22 cellular contexts compared by ENCODE assay signal in genomic region chr16:19785512-19786130, GRCh38.
DNase-seq lines count a peak whose midpoint lies in the region; ATAC-seq, FAIRE-seq and TF ChIP-seq lines count a peak whose summit lies in the region.
"Had no signal": no experiment of that assay in that cellular context is flagged by ENCODE, and none has a peak within 500 bp of the region (broad histone marks: within the 10 kb centered on the region; RNA-seq: fewer than 3 reads in every experiment).

No MANE protein-coding gene starts in this region.

- H3K4me1 Mint-ChIP-seq in HFFc6 (ENCODE audit: low read depth) (peaks cover 5% of the 10 kb centered on the region; the same call in 1 of the 2 replicates), brain (peaks cover 44% of the 10 kb centered on the region)
- H3K4me1 Mint-ChIP-seq: activated B cell treated with CpG ODN at 0.5 μM for 24 hours; activated naive CD8-positive, alpha-beta T cell treated with anti-CD3 and anti-CD28 coated beads, Interleukin-2, amount 10 ng/mL, durations not matched to agents 7 days and 5 days had no signal

- no peak overlapping the region for H3K27ac Mint-ChIP-seq in HFFc6
- peak overlapping the region; percentile 33 to 96 (median 74) for H3K27ac Mint-ChIP-seq in brain
- H3K27ac Mint-ChIP-seq: activated B cell treated with CpG ODN at 0.5 μM for 24 hours; activated naive CD8-positive, alpha-beta T cell treated with anti-CD3 and anti-CD28 coated beads, Interleukin-2, amount 10 ng/mL, durations not matched to agents 7 days and 5 days; activated T-helper 1 cell treated with anti-CD3 and anti-CD28 coated beads, Interleukin-12 subunit alpha, Interleukin-12 subunit beta, Interleukin-2, Interleukin-4 antibody, amounts not matched to agents 30 ng/mL and 10 ng/mL and 1 ng/mL, durations not matched to agents 14 hours and 24 hours and 36 hours; T-helper 1 cell treated with Interleukin-12 subunit alpha and Interleukin-12 subunit beta and Interleukin-4 antibody, amounts not matched to agents 30 μg/mL and 1 μg/mL, for 36 hours had no signal

- DNase-seq in HFFc6: no peak
- DNase-seq in left colon: no peak
- no peak for DNase-seq in sciatic nerve (ENCODE audit: low spot score)
- DNase-seq in D721Med (ENCODE audit: insufficient read length, low spot score): no peak
- DNase-seq in stimulated activated naive CD8-positive, alpha-beta T cell treated with anti-CD3 and anti-CD28 coated beads, Interleukin-15, Interleukin-2, amounts not matched to agents 100 U/mL and 50 U/mL, for 24 hours: no peak
- no peak for DNase-seq in OCI-M2 (lab: John Stamatoyannopoulos, UW; ENCODE audit: unreplicated experiment)
- DNase-seq: activated B cell treated with CpG ODN at 0.5 μM for 24 hours; activated naive CD8-positive, alpha-beta T cell treated with anti-CD3 and anti-CD28 coated beads, Interleukin-2, amount 10 ng/mL, durations not matched to agents 7 days and 5 days; cerebellar nuclear complex; COR-L47; foreskin keratinocyte; MV-4-11; NCI-H2029; NCI-H446; Right ventricle myocardium superior; stimulated activated CD4-positive, alpha-beta T cell treated with anti-CD3 and anti-CD28 coated beads, Interleukin-4, amount 100 ng/mL, for 1 hour had no signal

- peak overlapping the region; percentile 58; the same call in 1 of the 2 replicates for H3K4me3 Mint-ChIP-seq in HFFc6
- peak overlapping the region in 1 of 5 experiments; percentile 72 for H3K4me3 Mint-ChIP-seq in brain
- H3K4me3 Mint-ChIP-seq: activated B cell treated with CpG ODN at 0.5 μM for 24 hours; activated naive CD8-positive, alpha-beta T cell treated with anti-CD3 and anti-CD28 coated beads, Interleukin-2, amount 10 ng/mL, durations not matched to agents 7 days and 5 days; activated T-helper 1 cell treated with anti-CD3 and anti-CD28 coated beads, Interleukin-12 subunit alpha, Interleukin-12 subunit beta, Interleukin-2, Interleukin-4 antibody, amounts not matched to agents 30 ng/mL and 10 ng/mL and 1 ng/mL, durations not matched to agents 14 hours and 24 hours and 36 hours; T-helper 1 cell treated with Interleukin-12 subunit alpha and Interleukin-12 subunit beta and Interleukin-4 antibody, amounts not matched to agents 30 μg/mL and 1 μg/mL, for 36 hours had no signal

- H3K9me3 Mint-ChIP-seq in HFFc6 (no peaks in the 10 kb centered on the region), brain (no peaks in the 10 kb centered on the region)
- H3K9me3 Mint-ChIP-seq: activated B cell treated with CpG ODN at 0.5 μM for 24 hours; activated naive CD8-positive, alpha-beta T cell treated with anti-CD3 and anti-CD28 coated beads, Interleukin-2, amount 10 ng/mL, durations not matched to agents 7 days and 5 days; activated T-helper 1 cell treated with anti-CD3 and anti-CD28 coated beads, Interleukin-12 subunit alpha, Interleukin-12 subunit beta, Interleukin-2, Interleukin-4 antibody, amounts not matched to agents 30 ng/mL and 10 ng/mL and 1 ng/mL, durations not matched to agents 14 hours and 24 hours and 36 hours; T-helper 1 cell treated with Interleukin-12 subunit alpha and Interleukin-12 subunit beta and Interleukin-4 antibody, amounts not matched to agents 30 μg/mL and 1 μg/mL, for 36 hours had no signal

- TF ChIP-seq CTCF in HFFc6 (IDR thresholded peaks at IDR 0.05) (no peak), brain (conservative IDR thresholded peaks at IDR 0.05) (no peak), D721Med (IDR thresholded peaks at IDR 0.05; ENCODE audit: insufficient read depth, missing control alignments) (no peak)

- FAIRE-seq in D721Med (lab: Jason Lieb, UNC): no peak
- FAIRE-seq: GM18507, H1 had no signal

- peak; percentile 87 for ATAC-seq in left colon
- peak; percentile 20 for ATAC-seq in sciatic nerve
- no peak for ATAC-seq in GM18520 (IDR thresholded peaks at IDR 0.05; ENCODE audit: unreplicated experiment)
- no peak for ATAC-seq in stimulated activated naive CD8-positive, alpha-beta T cell treated with anti-CD3 and anti-CD28 coated beads, Interleukin-15, Interleukin-2, amounts not matched to agents 100 U/mL and 50 U/mL, for 24 hours
- ATAC-seq: foreskin keratinocyte had no signal

- intact Hi-C loops in left colon (cut with DNase I, micrococcal nuclease) (no loop called here), sciatic nerve (cut with DNase I) (no loop called here)

- H3K27me3 Mint-ChIP-seq in HFFc6 (ENCODE audit: insufficient read depth) (no peaks in the 10 kb centered on the region; the same call in none of the 2 replicates), brain (no peaks in the 10 kb centered on the region)
- H3K27me3 Mint-ChIP-seq: activated B cell treated with CpG ODN at 0.5 μM for 24 hours; activated naive CD8-positive, alpha-beta T cell treated with anti-CD3 and anti-CD28 coated beads, Interleukin-2, amount 10 ng/mL, durations not matched to agents 7 days and 5 days had no signal

- H3K36me3 Mint-ChIP-seq in HFFc6 (ENCODE audit: low read depth) (no peaks in the 10 kb centered on the region), brain (no peaks in the 10 kb centered on the region)
- H3K36me3 Mint-ChIP-seq: activated naive CD8-positive, alpha-beta T cell treated with anti-CD3 and anti-CD28 coated beads, Interleukin-2, amount 10 ng/mL, durations not matched to agents 7 days and 5 days had no signal

Comparison
In these comparisons a context has a peak if more than half of its experiments do, and no peak if none do; other contexts are left out.
1. ATAC-seq: peak in left colon (single experiment) and sciatic nerve (single experiment); none in GM18520 (single experiment) and stimulated activated naive CD8-positive, alpha-beta T cell treated with anti-CD3 and anti-CD28 coated beads, Interleukin-15, Interleukin-2, amounts not matched to agents 100 U/mL and 50 U/mL, for 24 hours (single experiment).